In genomic region chr19:55232284-55232597, GRCh38 we compare ENCODE assay signal across 23 cellular contexts. TPM values are rescaled to one million over a fixed set of nuclear protein-coding genes. Genes with fewer than 3 reads are reported as not detected.
"Had no signal": no experiment of that assay in that cellular context is flagged by ENCODE, and none has a peak within 500 bp of the region (broad histone marks: within the 10 kb centered on the region; RNA-seq: fewer than 3 reads in every experiment).

No MANE protein-coding gene starts in this region.

- H3K27ac ChIP-seq: foreskin keratinocyte, ovary, psoas muscle, stomach, suprapubic skin, uterus had no signal

- FAIRE-seq: kidney had no signal

- H3K36me3 ChIP-seq: ovary, uterus had no signal

- H3K27me3 Mint-ChIP-seq: naive B cell had no signal

- H3K27ac Mint-ChIP-seq: activated naive CD4-positive, alpha-beta T cell treated with anti-CD3 and anti-CD28 coated beads for 36 hours; naive B cell; WTC11 had no signal

- H3K4me1 Mint-ChIP-seq: WTC11 had no signal

- H3K4me3 Mint-ChIP-seq: activated naive CD4-positive, alpha-beta T cell treated with anti-CD3 and anti-CD28 coated beads for 36 hours; naive B cell; WTC11 had no signal

- H3K27me3 ChIP-seq: foreskin keratinocyte, ovary, stomach, suprapubic skin, uterus had no signal

- H3K9me3 Mint-ChIP-seq: activated naive CD4-positive, alpha-beta T cell treated with anti-CD3 and anti-CD28 coated beads for 36 hours; naive B cell; WTC11 had no signal

- H3K9me3 ChIP-seq: ovary, psoas muscle, stomach, suprapubic skin, uterus had no signal

- H3K4me1 ChIP-seq: foreskin keratinocyte, psoas muscle, suprapubic skin, uterus had no signal

- ATAC-seq: foreskin keratinocyte, left lobe of liver, psoas muscle, WTC11 had no signal

- H3K4me3 ChIP-seq: lung, ovary, psoas muscle, stomach, suprapubic skin, uterus had no signal

- DNase-seq: activated CD4-positive, alpha-beta T cell treated with anti-CD3 and anti-CD28 coated beads, Interleukin-2, amount 50 U/mL, for 4 hours; activated CD8-positive, alpha-beta memory T cell treated with anti-CD3 and anti-CD28 coated beads for 24 hours; activated CD8-positive, alpha-beta memory T cell treated with anti-CD3 and anti-CD28 coated beads, Interleukin-2, amount 50 U/mL, for 4 hours; activated effector memory CD4-positive, alpha-beta T cell treated with Interleukin-2 at 50 U/mL for 16 hours; activated naive CD4-positive, alpha-beta T cell treated with anti-CD3 and anti-CD28 coated beads for 36 hours; activated T-cell treated with anti-CD3 and anti-CD28 coated beads, Interleukin-2, amount 50 U/mL, for 48 hours; central memory CD4-positive, alpha-beta T cell; dermis blood vessel endothelial cell; effector CD8-positive, alpha-beta T cell; foreskin keratinocyte; kidney; naive B cell; ovary; psoas muscle; stimulated activated CD4-positive, alpha-beta T cell treated with anti-CD3 and anti-CD28 coated beads, Interleukin-1b, Interleukin-23, amount 100 ng/mL, for 48 hours; stomach; T1000; trophoblast cell; uterus had no signal

RNA-seq across cellular contexts. Expression of gene PTPRH, which starts 22.9 kb away (rescaled TPM):
- total RNA-seq: activated naive CD4-positive, alpha-beta T cell treated with anti-CD3 and anti-CD28 coated beads for 36 hours had no signal
